ENCODE assay signal across 19 cellular contexts in the genomic region with DNA sequence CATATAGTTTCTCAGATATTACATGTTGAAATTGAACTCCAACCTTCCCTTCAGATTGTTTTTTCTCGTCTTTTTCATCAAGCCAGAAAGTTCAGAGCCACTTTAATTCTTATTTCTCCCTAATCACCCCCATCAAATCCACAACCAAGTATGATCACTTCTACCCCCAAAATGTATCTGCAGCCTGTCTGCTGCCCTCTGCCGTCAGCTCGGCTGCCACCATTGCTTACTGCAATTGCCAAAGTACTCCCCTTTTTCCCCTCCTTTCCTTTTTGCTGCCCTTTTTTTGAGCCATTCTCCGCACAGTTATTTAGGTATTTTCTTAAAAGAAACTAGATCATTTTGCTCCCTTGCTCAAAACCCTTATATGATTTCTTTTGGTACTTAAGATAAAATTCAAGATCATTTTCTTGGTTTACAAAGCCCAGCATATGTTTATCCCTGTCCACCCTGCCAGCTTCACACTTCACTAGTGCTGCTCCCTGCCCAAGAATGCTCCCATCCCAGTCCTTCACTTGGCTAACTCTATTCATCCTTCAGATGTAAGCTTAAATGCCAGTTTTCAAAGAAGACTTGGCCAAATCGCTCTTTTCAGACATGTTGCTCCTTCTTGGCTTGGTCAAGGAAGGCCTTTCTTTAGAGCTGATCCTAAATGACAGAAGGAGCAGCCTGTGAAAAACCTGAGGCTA.
DNase-seq lines count a peak whose midpoint lies in the region; ATAC-seq and TF ChIP-seq lines count a peak whose summit lies in the region.
"Had no signal": no experiment of that assay in that cellular context is flagged by ENCODE, and none has a peak within 500 bp of the region (broad histone marks: within the 10 kb centered on the region; RNA-seq: fewer than 3 reads in every experiment).

No MANE protein-coding gene starts in this region.

- H3K36me3 ChIP-seq in BJ (ENCODE audit: control insufficient read depth, insufficient read depth, low read length) (no peaks in the 10 kb centered on the region), OCI-LY1 (ENCODE audit: insufficient read depth, low read length) (no peaks in the 10 kb centered on the region), endodermal cell (ENCODE audit: control insufficient read depth, insufficient read depth, low read length) (peaks cover 2% of the 10 kb centered on the region), WERI-Rb-1 (peaks cover 3% of the 10 kb centered on the region; the same call in 1 of the 2 replicates)
- H3K36me3 ChIP-seq: ascending aorta had no signal

- CTCF ChIA-PET in BJ (lab: Yijun Ruan, JAX) = interaction anchor here (0.8 to 1.7 kb wide), 3 partner anchors 10 to 119 kb away, joined by 3 to 6 read pairs (median 4); no protein-coding TSS in a partner anchor

- H3K27ac ChIP-seq in OCI-LY1 (ENCODE audit: low read depth, low read length, poor library complexity, severe bottlenecking) (no peak overlapping the region), endodermal cell (ENCODE audit: low read depth, low read length) (no peak overlapping the region), WERI-Rb-1 (no peak overlapping the region)
- H3K27ac ChIP-seq: ascending aorta, esophagus muscularis mucosa had no signal

- DNase-seq in BJ (ENCODE audit: low read depth) (no peak), endodermal cell (peak; percentile 67), osteocyte (ENCODE audit: extremely low spot score, unreplicated experiment) (no peak), WERI-Rb-1 (no peak), NCI-H1694 (lab: John Stamatoyannopoulos, UW) (no peak), NCI-H1105 (lab: John Stamatoyannopoulos, UW) (no peak)
- DNase-seq: activated gamma-delta T cell, COR-L47, EL, kidney glomerular epithelial cell, NCI-H187 treated with DMSO at 0.1 percent for 48 hours, NCI-H345, right cardiac atrium, SHP77 had no signal

- H3K4me1 Mint-ChIP-seq in endodermal cell (peaks cover 2% of the 10 kb centered on the region), osteocyte (ENCODE audit: unreplicated experiment) (no peaks in the 10 kb centered on the region)

- H2AFZ ChIP-seq in OCI-LY1 (ENCODE audit: low read length) = no peak overlapping the region

- 80 to 93% methylated on average over 4 to 5 of the region's 5 CpGs for WGBS in endodermal cell (ENCODE audit: insufficient coverage in 1 of 2, insufficient read length in 1 of 2), 2 experiments

- POLR2A ChIA-PET in BJ (lab: Charles Lee) = no interaction called here

- H3K27me3 Mint-ChIP-seq in endodermal cell (ENCODE audit: insufficient read depth) = no peaks in the 10 kb centered on the region
- H3K27me3 Mint-ChIP-seq in osteocyte (ENCODE audit: unreplicated experiment) = no peaks in the 10 kb centered on the region
- H3K27me3 Mint-ChIP-seq: stimulated activated naive CD8-positive, alpha-beta T cell treated with anti-CD3 and anti-CD28 coated beads, Interleukin-15, Interleukin-2, amounts not matched to agents 100 ng/mL and 50 ng/mL, for 24 hours had no signal

- H3K9me3 Mint-ChIP-seq in endodermal cell = peaks cover 9% of the 10 kb centered on the region
- no peaks in the 10 kb centered on the region for H3K9me3 Mint-ChIP-seq in osteocyte (ENCODE audit: unreplicated experiment)

- H4K20me1 ChIP-seq in OCI-LY1 (ENCODE audit: insufficient read depth, low read length) = no peaks in the 10 kb centered on the region

- H3K4me3 Mint-ChIP-seq in endodermal cell (no peak overlapping the region), osteocyte (ENCODE audit: unreplicated experiment) (no peak overlapping the region)
- H3K4me3 Mint-ChIP-seq: stimulated activated naive CD8-positive, alpha-beta T cell treated with anti-CD3 and anti-CD28 coated beads, Interleukin-15, Interleukin-2, amounts not matched to agents 100 ng/mL and 50 ng/mL, for 24 hours had no signal

- no peak overlapping the region for H3K9ac ChIP-seq in OCI-LY1 (ENCODE audit: low read length)
- no peak overlapping the region for H3K9ac ChIP-seq in endodermal cell (ENCODE audit: extremely low read depth, low read length, poor library complexity, severe bottlenecking)

- TF ChIP-seq CTCF in BJ (IDR thresholded peaks at IDR 0.05; ENCODE audit: insufficient read depth, low read depth, low read length) (peak; percentile 25; the same call in 1 of the 2 replicates), OCI-LY1 (IDR thresholded peaks at IDR 0.05; ENCODE audit: low read length) (peak; percentile 42), endodermal cell (conservative IDR thresholded peaks at IDR 0.05) (peak; percentile 70), osteocyte (IDR thresholded peaks at IDR 0.05) (peak; percentile 13), WERI-Rb-1 (IDR thresholded peaks at IDR 0.05; ENCODE audit: low read depth, low read length) (no peak)

- H3K9me2 ChIP-seq in OCI-LY1 (ENCODE audit: low read depth, low read length) = no peaks in the 10 kb centered on the region

- no peaks in the 10 kb centered on the region for H3F3A ChIP-seq in OCI-LY1 (ENCODE audit: insufficient read depth, low read length)

- no peak overlapping the region for H3K27ac Mint-ChIP-seq in endodermal cell
- no peak overlapping the region for H3K27ac Mint-ChIP-seq in osteocyte (ENCODE audit: unreplicated experiment)
- H3K27ac Mint-ChIP-seq: stimulated activated naive CD8-positive, alpha-beta T cell treated with anti-CD3 and anti-CD28 coated beads, Interleukin-15, Interleukin-2, amounts not matched to agents 100 ng/mL and 50 ng/mL, for 24 hours had no signal

- no peak for ATAC-seq in HG03159 (IDR thresholded peaks at IDR 0.05; ENCODE audit: unreplicated experiment)

- H3K4me3 ChIP-seq in BJ (ENCODE audit: low read depth, low read length) (no peak overlapping the region), OCI-LY1 (ENCODE audit: low read depth, low read length, poor library complexity, severe bottlenecking) (no peak overlapping the region), endodermal cell (ENCODE audit: low read length) (no peak overlapping the region), WERI-Rb-1 (ENCODE audit: low read depth, low read length) (no peak overlapping the region)
- H3K4me3 ChIP-seq: ascending aorta, esophagus muscularis mucosa had no signal

- H3K4me1 ChIP-seq in OCI-LY1 (ENCODE audit: insufficient read depth, low read length, severe bottlenecking) (no peaks in the 10 kb centered on the region), endodermal cell (ENCODE audit: control insufficient read depth, insufficient read depth, low read length) (no peaks in the 10 kb centered on the region)
- H3K4me1 ChIP-seq: ascending aorta had no signal

- H3K4me2 ChIP-seq in OCI-LY1 (ENCODE audit: low read length) = no peak overlapping the region

- no peaks in the 10 kb centered on the region for H3K79me2 ChIP-seq in OCI-LY1 (ENCODE audit: insufficient read depth, low read length)

- H3K36me3 Mint-ChIP-seq in endodermal cell (ENCODE audit: low read depth) = peaks cover 21% of the 10 kb centered on the region
- no peaks in the 10 kb centered on the region for H3K36me3 Mint-ChIP-seq in osteocyte (ENCODE audit: unreplicated experiment)

- H3K9me3 ChIP-seq in OCI-LY1 (ENCODE audit: low read length) = no peaks in the 10 kb centered on the region
- H3K9me3 ChIP-seq in endodermal cell (ENCODE audit: control insufficient read depth, low read length) = no peaks in the 10 kb centered on the region
- H3K9me3 ChIP-seq in WERI-Rb-1 (ENCODE audit: severe bottlenecking) = no peaks in the 10 kb centered on the region
- H3K9me3 ChIP-seq: ascending aorta, esophagus muscularis mucosa had no signal

- no peaks in the 10 kb centered on the region for H3K27me3 ChIP-seq in BJ (ENCODE audit: control insufficient read depth, insufficient read depth, low read length)
- H3K27me3 ChIP-seq in OCI-LY1 (ENCODE audit: insufficient read depth, low read length) = no peaks in the 10 kb centered on the region
- H3K27me3 ChIP-seq in endodermal cell (ENCODE audit: control insufficient read depth, insufficient read depth, low read length, poor library complexity, severe bottlenecking) = no peaks in the 10 kb centered on the region
- H3K27me3 ChIP-seq in WERI-Rb-1 (ENCODE audit: insufficient read depth, low read depth, severe bottlenecking) = no peaks in the 10 kb centered on the region
- H3K27me3 ChIP-seq: ascending aorta, esophagus muscularis mucosa had no signal
